20 cellular contexts compared by ENCODE assay signal in genomic region chr11:8426076-8426475, GRCh38.
DNase-seq lines count a peak whose midpoint lies in the region; ATAC-seq and TF ChIP-seq lines count a peak whose summit lies in the region.
"Had no signal": no experiment of that assay in that cellular context is flagged by ENCODE, and none has a peak within 500 bp of the region (broad histone marks: within the 10 kb centered on the region; RNA-seq: fewer than 3 reads in every experiment).

No MANE protein-coding gene starts in this region.

- peaks cover 0 to 8% (median 0%) of the 10 kb centered on the region in 6 donors for H3K9me3 Mint-ChIP-seq in immature natural killer cell

- DNase-seq in Right ventricle myocardium inferior (ENCODE audit: missing footprints) (no peak), left ventricle myocardium inferior (no peak), MG63 (peak; percentile 32), NCI-H446 treated with DMSO at 0.1 percent for 48 hours (lab: John Stamatoyannopoulos, UW) (peak; percentile 87), pons (ENCODE audit: low spot score) (peak; percentile 11), NCI-H1092 treated with DMSO at 0.1 percent for 48 hours (lab: John Stamatoyannopoulos, UW) (no peak), immature natural killer cell (no peak)
- DNase-seq: 8988T; ACHN; Calu3; CD4-positive, alpha-beta memory T cell; COR-L47; DMS79; EL; GDM1; H9 had no signal

- no peak overlapping the region for H3K4me3 Mint-ChIP-seq in immature natural killer cell
- H3K4me3 Mint-ChIP-seq: CD4-positive, alpha-beta memory T cell; GM23338; H9 had no signal

- intact Hi-C loops in Right ventricle myocardium inferior (cut with DNase I) = no loop called here
- intact Hi-C loops in left ventricle myocardium inferior (cut with micrococcal nuclease) = no loop called here

- H3K27ac ChIP-seq in left ventricle myocardium inferior (replicated peaks) = no peak overlapping the region
- H3K27ac ChIP-seq: A549 had no signal

- peak; percentile 39 for ATAC-seq in Right ventricle myocardium inferior
- ATAC-seq: A549, GM12878, GM23338, HCT116 had no signal

- H3K9me3 ChIP-seq in left ventricle myocardium inferior (replicated peaks) (peaks cover 6% of the 10 kb centered on the region), MG63 (no peaks in the 10 kb centered on the region)
- H3K9me3 ChIP-seq: A549 had no signal

- H3K4me1 Mint-ChIP-seq in immature natural killer cell = no peaks in the 10 kb centered on the region
- H3K4me1 Mint-ChIP-seq: CD4-positive, alpha-beta memory T cell; GM23338; H9 had no signal

- H3K4me3 ChIP-seq in left ventricle myocardium inferior = no peak overlapping the region
- H3K4me3 ChIP-seq in MG63 = no peak overlapping the region
- H3K4me3 ChIP-seq: A549, GM12878, GM23338 had no signal

- no peak overlapping the region for H3K27ac Mint-ChIP-seq in immature natural killer cell
- H3K27ac Mint-ChIP-seq: CD4-positive, alpha-beta memory T cell; GM23338; H9 had no signal

- peaks cover 10% of the 10 kb centered on the region for H3K4me1 ChIP-seq in left ventricle myocardium inferior
- H3K4me1 ChIP-seq: A549 had no signal

- no peaks in the 10 kb centered on the region for H3K36me3 Mint-ChIP-seq in immature natural killer cell
- H3K36me3 Mint-ChIP-seq: CD4-positive, alpha-beta memory T cell had no signal

- H3K27me3 ChIP-seq in left ventricle myocardium inferior (ENCODE audit: low read depth) = no peaks in the 10 kb centered on the region
- peaks cover 9% of the 10 kb centered on the region for H3K27me3 ChIP-seq in MG63

- peaks cover 0 to 10% (median 3%) of the 10 kb centered on the region in 3 donors for H3K27me3 Mint-ChIP-seq in immature natural killer cell (ENCODE audit: low read depth in 3 of 3)

- no peak for TF ChIP-seq CTCF in left ventricle myocardium inferior (IDR thresholded peaks at IDR 0.05; ENCODE audit: borderline replicate concordance)

- no peaks in the 10 kb centered on the region for H3K36me3 ChIP-seq in left ventricle myocardium inferior
- H3K36me3 ChIP-seq in MG63 = no peaks in the 10 kb centered on the region

Comparison
In these comparisons a context has a peak if more than half of its experiments do, and no peak if none do; other contexts are left out.
1. DNase-seq: peak in MG63 (single experiment), NCI-H446 treated with DMSO at 0.1 percent for 48 hours (single experiment) and pons (single experiment); none in Right ventricle myocardium inferior (single experiment), left ventricle myocardium inferior (single experiment), NCI-H1092 treated with DMSO at 0.1 percent for 48 hours (single experiment) and immature natural killer cell (0 of 3).